ENCODE assay signal across 16 cellular contexts in the genomic region with DNA sequence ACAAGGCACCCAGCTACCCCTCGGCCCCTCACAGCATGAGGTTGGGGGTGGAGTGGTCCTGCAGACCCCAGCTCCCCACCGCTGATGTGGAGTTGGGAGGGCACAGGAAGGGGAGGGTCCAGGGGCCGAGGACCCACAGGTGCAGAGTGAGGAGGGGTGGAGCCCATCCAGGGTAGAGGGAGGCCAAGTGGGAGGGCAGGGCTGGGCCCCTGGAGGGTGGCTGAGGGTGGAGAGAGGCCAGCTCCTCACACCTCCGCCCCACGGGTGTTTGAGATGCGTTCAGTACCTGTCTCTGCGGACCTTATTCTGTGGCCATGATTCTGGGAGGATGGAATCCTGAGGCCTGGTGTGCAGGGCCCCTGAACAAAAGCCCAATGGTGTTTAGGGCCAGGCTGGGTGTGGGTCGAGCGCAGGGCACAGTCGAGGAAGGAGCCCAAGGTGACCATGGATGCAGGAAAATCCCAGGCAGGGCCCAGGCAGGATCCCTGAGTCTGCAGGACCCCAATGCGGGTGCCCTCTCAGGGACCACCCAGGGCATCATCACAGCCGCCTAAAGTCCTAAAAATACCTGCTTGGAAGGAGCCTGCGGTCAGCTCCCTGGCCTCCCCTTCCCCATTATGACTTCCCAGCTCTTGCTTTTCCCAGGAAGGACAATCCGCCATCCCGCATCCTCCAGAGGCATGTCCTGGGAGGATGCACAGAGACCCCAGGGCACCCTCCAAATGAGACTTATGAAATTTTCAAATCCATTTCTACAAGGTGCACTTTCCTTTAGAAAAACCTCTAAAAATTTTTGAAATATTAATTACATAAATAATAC.
A peak's percentile ranks its signal among the peaks of the same experiment; 100 is the strongest.
DNase-seq lines count a peak whose midpoint lies in the region; TF ChIP-seq lines count a peak whose summit lies in the region.
"Had no signal": no experiment of that assay in that cellular context is flagged by ENCODE, and none has a peak within 500 bp of the region (broad histone marks: within the 10 kb centered on the region; RNA-seq: fewer than 3 reads in every experiment).

No MANE protein-coding gene starts in this region.

- H3K4me3 ChIP-seq in vagina, result no peak overlapping the region
- no peak overlapping the region for H3K4me3 ChIP-seq in GM23248
- H3K4me3 ChIP-seq: BLaER1 had no signal

- no peak overlapping the region for H3K9ac ChIP-seq in GM23248
- H3K9ac ChIP-seq: BLaER1 had no signal

- no peaks in the 10 kb centered on the region for H3F3A ChIP-seq in GM23248 (ENCODE audit: insufficient read depth)

- H3K79me2 ChIP-seq in GM23248 (ENCODE audit: insufficient read depth), result no peaks in the 10 kb centered on the region

- H3K36me3 ChIP-seq in vagina, result no peaks in the 10 kb centered on the region
- no peaks in the 10 kb centered on the region for H3K36me3 ChIP-seq in GM23248 (ENCODE audit: low read depth)
- H3K36me3 ChIP-seq: BLaER1 had no signal

- TF ChIP-seq CTCF in GM13976 (IDR thresholded peaks at IDR 0.05; ENCODE audit: borderline replicate concordance, control extremely low read depth, extremely low read depth, insufficient read depth, missing control alignments) (no peak), vagina (IDR thresholded peaks at IDR 0.05) (no peak)

- intact Hi-C loops in vagina (cut with DNase I), result no loop called here

- no peak overlapping the region for H3K27ac ChIP-seq in vagina
- H3K27ac ChIP-seq in GM23248, result no peak overlapping the region
- H3K27ac ChIP-seq: BLaER1 had no signal

- TF ChIP-seq POLR2A in vagina (IDR thresholded peaks at IDR 0.05), result no peak

- no peaks in the 10 kb centered on the region for H3K9me3 ChIP-seq in vagina
- no peaks in the 10 kb centered on the region for H3K9me3 ChIP-seq in GM23248 (ENCODE audit: low read depth)
- H3K9me3 ChIP-seq: BLaER1, Caco-2 had no signal

- no peak overlapping the region for H2AFZ ChIP-seq in GM23248

- no peak overlapping the region for H3K4me2 ChIP-seq in GM23248 (ENCODE audit: unreplicated experiment)
- H3K4me2 ChIP-seq: BLaER1 had no signal

- peak; percentile 7 for DNase-seq in activated CD8-positive, alpha-beta memory T cell treated with anti-CD3 and anti-CD28 coated beads, Interleukin-2, amount 50 U/mL, for 48 hours
- no peak for DNase-seq in activated CD8-positive, alpha-beta memory T cell treated with anti-CD3 and anti-CD28 coated beads, Interleukin-2, amount 50 U/mL, for 4 hours
- DNase-seq in GM13976 (ENCODE audit: low spot score) (peak; percentile 23), islet precursor cell (peak; percentile 29), vagina (ENCODE audit: extremely low spot score in 2 of 2) (peak; percentile 56 to 91), midbrain (lab: John Stamatoyannopoulos, UW) (no peak), GM23248 (no peak)
- DNase-seq: 8988T; AML-193; Caco-2; CD8-positive, alpha-beta memory T cell; DND-41; GDM1; HCEC 1CT; HFFc6 had no signal

- in situ Hi-C loops in GM13976 (cut with MboI; ENCODE audit: low sequenced_read_pairs, unreplicated experiment), result no loop called here
- in situ Hi-C loops in GM23248 (cut with MboI), result no loop called here

- WGBS in GM23248 (ENCODE audit: low coverage in 1 of 2, low lambda C conversion rate in 2 of 2, missing lambda C conversion rate in 2 of 2), 2 experiments, result 42 to 48% methylated on average over 12 to 15 of the region's 15 CpGs

- no peaks in the 10 kb centered on the region for H3K9me2 ChIP-seq in GM23248 (ENCODE audit: insufficient read depth)

- no peaks in the 10 kb centered on the region for H3K4me1 ChIP-seq in vagina
- no peaks in the 10 kb centered on the region for H3K4me1 ChIP-seq in GM23248 (ENCODE audit: insufficient read depth)
- H3K4me1 ChIP-seq: Caco-2 had no signal

- H3K27me3 ChIP-seq in vagina (no peaks in the 10 kb centered on the region), GM23248 (replicated peaks; ENCODE audit: insufficient read depth) (no peaks in the 10 kb centered on the region)
- H3K27me3 ChIP-seq: BLaER1 had no signal

- H4K20me1 ChIP-seq in GM23248 (ENCODE audit: insufficient read depth), result no peaks in the 10 kb centered on the region
- H4K20me1 ChIP-seq: BLaER1 had no signal

Comparison
In these comparisons a context has a peak if more than half of its experiments do, and no peak if none do; other contexts are left out.
1. DNase-seq: peak in activated CD8-positive, alpha-beta memory T cell treated with anti-CD3 and anti-CD28 coated beads, Interleukin-2, amount 50 U/mL, for 48 hours (single experiment), GM13976 (single experiment), islet precursor cell (single experiment) and vagina (2 of 2); none in activated CD8-positive, alpha-beta memory T cell treated with anti-CD3 and anti-CD28 coated beads, Interleukin-2, amount 50 U/mL, for 4 hours (single experiment), midbrain (single experiment) and GM23248 (single experiment).